15 cellular contexts compared by ENCODE assay signal in the genomic region with DNA sequence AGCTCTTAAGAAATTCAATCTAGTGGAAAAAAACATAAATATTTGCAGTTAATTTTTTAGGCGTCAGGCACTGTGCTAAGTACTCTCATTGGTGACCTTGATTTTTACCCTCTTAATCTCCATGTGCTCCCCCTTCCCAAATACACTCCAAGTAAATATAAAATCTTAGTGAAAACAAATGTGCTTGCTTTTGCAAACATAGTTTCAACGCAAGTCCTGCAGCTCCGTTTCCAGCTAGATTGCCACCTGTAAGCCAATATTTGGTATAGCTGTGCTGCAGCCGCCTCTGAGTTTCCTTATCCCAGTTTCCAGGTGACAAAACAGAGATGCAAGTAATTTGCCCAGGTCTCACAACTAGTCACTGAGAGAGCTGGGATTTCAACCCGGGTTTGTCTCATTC. TPM values are rescaled to one million over a fixed set of nuclear protein-coding genes. Genes with fewer than 3 reads are reported as not detected.
DNase-seq lines count a peak whose midpoint lies in the region; ATAC-seq and TF ChIP-seq lines count a peak whose summit lies in the region.
"Had no signal": no experiment of that assay in that cellular context is flagged by ENCODE, and none has a peak within 500 bp of the region (broad histone marks: within the 10 kb centered on the region; RNA-seq: fewer than 3 reads in every experiment).

No MANE protein-coding gene starts in this region.

- H4K20me1 ChIP-seq in neural progenitor cell (ENCODE audit: low read depth), result peaks cover 9% of the 10 kb centered on the region
- H4K20me1 ChIP-seq in smooth muscle cell (ENCODE audit: low read depth), result peaks cover 18% of the 10 kb centered on the region

- TF ChIP-seq CTCF in neural progenitor cell (IDR thresholded peaks at IDR 0.05) (no peak), smooth muscle cell (IDR thresholded peaks at IDR 0.05; ENCODE audit: borderline replicate concordance, insufficient read depth, poor library complexity, severe bottlenecking) (no peak), left ventricle myocardium inferior (IDR thresholded peaks at IDR 0.05; ENCODE audit: borderline replicate concordance) (no peak)

- H3K4me1 ChIP-seq in neural progenitor cell (peaks cover 9% of the 10 kb centered on the region), smooth muscle cell (ENCODE audit: low read depth) (peaks cover 11% of the 10 kb centered on the region), left ventricle myocardium inferior (peaks cover 37% of the 10 kb centered on the region)

- H3K9ac ChIP-seq in neural progenitor cell, result no peak overlapping the region
- no peak overlapping the region for H3K9ac ChIP-seq in smooth muscle cell (ENCODE audit: low read depth)
- H3K9ac ChIP-seq: SK-N-SH had no signal

- H3K4me3 ChIP-seq in neural progenitor cell (no peak overlapping the region), smooth muscle cell (no peak overlapping the region), left ventricle myocardium inferior (no peak overlapping the region)
- H3K4me3 ChIP-seq: left lung had no signal

- no peak for ATAC-seq in T-helper 17 cell
- ATAC-seq in central memory CD8-positive, alpha-beta T cell (replicated peaks; ENCODE audit: extremely low read depth, poor library complexity, severe bottlenecking), result no peak
- ATAC-seq: left lung, right cardiac atrium had no signal

- H3K9me3 ChIP-seq in T-helper 17 cell (ENCODE audit: control insufficient read depth, low read length, poor library complexity, severe bottlenecking), result no peaks in the 10 kb centered on the region
- H3K9me3 ChIP-seq in neural progenitor cell (ENCODE audit: low read depth), result no peaks in the 10 kb centered on the region
- H3K9me3 ChIP-seq in smooth muscle cell (replicated peaks; ENCODE audit: low read depth), result no peaks in the 10 kb centered on the region
- no peaks in the 10 kb centered on the region for H3K9me3 ChIP-seq in left ventricle myocardium inferior (replicated peaks)
- H3K9me3 ChIP-seq: left lung, SK-N-SH had no signal

- no peak for DNase-seq in activated CD4-positive, alpha-beta T cell treated with anti-CD3 and anti-CD28 coated beads, Interleukin-2, amount 10 ng/mL, durations not matched to agents 7 days and 5 days
- no peak for DNase-seq in activated CD4-positive, alpha-beta T cell treated with anti-CD3 and anti-CD28 coated beads, Interleukin-2, amount 50 U/mL, for 48 hours
- DNase-seq in T-helper 17 cell (no peak), neural progenitor cell (ENCODE audit: low spot score) (no peak), SIG-M5 (lab: John Stamatoyannopoulos, UW) (no peak), smooth muscle cell (lab: John Stamatoyannopoulos, UW; ENCODE audit: unreplicated experiment) (no peak), left ventricle myocardium inferior (no peak)
- DNase-seq in central memory CD8-positive, alpha-beta T cell (ENCODE audit: low spot score in 2 of 2), result no peak
- DNase-seq: left lung; NCI-H1436 treated with DMSO at 0.1 percent for 48 hours; NCI-H345; OCI-M1; right cardiac atrium; SK-N-SH; stimulated activated CD4-positive, alpha-beta T cell treated with anti-CD3 and anti-CD28 coated beads, Interleukin-2, amount 100 ng/mL, for 24 hours had no signal

- H3K79me2 ChIP-seq in neural progenitor cell (ENCODE audit: low read depth), result peaks cover 27% of the 10 kb centered on the region
- peaks cover 23% of the 10 kb centered on the region for H3K79me2 ChIP-seq in smooth muscle cell (ENCODE audit: low read depth)

- H3K4me3 Mint-ChIP-seq in activated CD4-positive, alpha-beta T cell treated with anti-CD3 and anti-CD28 coated beads, Interleukin-2, amount 10 ng/mL, durations not matched to agents 7 days and 5 days, result peak overlapping the region; percentile 51
- peak overlapping the region; percentile 53 for H3K4me3 Mint-ChIP-seq in T-helper 17 cell
- H3K4me3 Mint-ChIP-seq in central memory CD8-positive, alpha-beta T cell, result peak overlapping the region; percentile 20
- H3K4me3 Mint-ChIP-seq in neural progenitor cell, result peak overlapping the region; percentile 77

- H3K27ac Mint-ChIP-seq in activated CD4-positive, alpha-beta T cell treated with anti-CD3 and anti-CD28 coated beads, Interleukin-2, amount 10 ng/mL, durations not matched to agents 7 days and 5 days, result peak overlapping the region; percentile 63
- H3K27ac Mint-ChIP-seq in T-helper 17 cell (peak overlapping the region; percentile 57), neural progenitor cell (no peak overlapping the region)
- H3K27ac Mint-ChIP-seq in central memory CD8-positive, alpha-beta T cell (ENCODE audit: low read depth), result no peak overlapping the region

- no peak overlapping the region for H2AFZ ChIP-seq in neural progenitor cell (replicated peaks)
- no peak overlapping the region for H2AFZ ChIP-seq in smooth muscle cell (ENCODE audit: low read depth)

- H3K36me3 Mint-ChIP-seq in activated CD4-positive, alpha-beta T cell treated with anti-CD3 and anti-CD28 coated beads, Interleukin-2, amount 10 ng/mL, durations not matched to agents 7 days and 5 days (ENCODE audit: low read depth), result peaks cover 14% of the 10 kb centered on the region
- peaks cover 6% of the 10 kb centered on the region for H3K36me3 Mint-ChIP-seq in T-helper 17 cell (ENCODE audit: low read depth)
- H3K36me3 Mint-ChIP-seq in central memory CD8-positive, alpha-beta T cell (ENCODE audit: insufficient read depth), result peaks cover 17% of the 10 kb centered on the region
- H3K36me3 Mint-ChIP-seq in neural progenitor cell, result peaks cover 6% of the 10 kb centered on the region

- peaks cover 23% of the 10 kb centered on the region for H3K4me1 Mint-ChIP-seq in activated CD4-positive, alpha-beta T cell treated with anti-CD3 and anti-CD28 coated beads, Interleukin-2, amount 10 ng/mL, durations not matched to agents 7 days and 5 days
- H3K4me1 Mint-ChIP-seq in T-helper 17 cell, result peaks cover 13% of the 10 kb centered on the region
- H3K4me1 Mint-ChIP-seq in central memory CD8-positive, alpha-beta T cell, result peaks cover 23% of the 10 kb centered on the region
- peaks cover 10% of the 10 kb centered on the region for H3K4me1 Mint-ChIP-seq in neural progenitor cell

- WGBS in smooth muscle cell (ENCODE audit: low lambda C conversion rate), result 93% methylated on average over 5 of the region's 5 CpGs

- no peak overlapping the region for H3K27ac ChIP-seq in neural progenitor cell
- H3K27ac ChIP-seq in smooth muscle cell (ENCODE audit: low read depth), result no peak overlapping the region
- no peak overlapping the region for H3K27ac ChIP-seq in left ventricle myocardium inferior (replicated peaks)

- H3F3A ChIP-seq in neural progenitor cell (ENCODE audit: low read depth), result peaks cover 14% of the 10 kb centered on the region
- no peaks in the 10 kb centered on the region for H3F3A ChIP-seq in smooth muscle cell (ENCODE audit: low read depth)

- H3K27me3 Mint-ChIP-seq in activated CD4-positive, alpha-beta T cell treated with anti-CD3 and anti-CD28 coated beads, Interleukin-2, amount 10 ng/mL, durations not matched to agents 7 days and 5 days, result no peaks in the 10 kb centered on the region
- no peaks in the 10 kb centered on the region for H3K27me3 Mint-ChIP-seq in T-helper 17 cell
- no peaks in the 10 kb centered on the region for H3K27me3 Mint-ChIP-seq in central memory CD8-positive, alpha-beta T cell
- peaks cover 5% of the 10 kb centered on the region for H3K27me3 Mint-ChIP-seq in neural progenitor cell (ENCODE audit: insufficient read depth, low read depth)

- intact Hi-C loops in left ventricle myocardium inferior (cut with micrococcal nuclease), result no loop called here

- H3K36me3 ChIP-seq in neural progenitor cell (no peaks in the 10 kb centered on the region), smooth muscle cell (ENCODE audit: low read depth) (no peaks in the 10 kb centered on the region), left ventricle myocardium inferior (no peaks in the 10 kb centered on the region)
- H3K36me3 ChIP-seq: left lung had no signal

- H3K9me3 Mint-ChIP-seq in activated CD4-positive, alpha-beta T cell treated with anti-CD3 and anti-CD28 coated beads, Interleukin-2, amount 10 ng/mL, durations not matched to agents 7 days and 5 days, result no peaks in the 10 kb centered on the region
- H3K9me3 Mint-ChIP-seq in central memory CD8-positive, alpha-beta T cell, result no peaks in the 10 kb centered on the region
- no peaks in the 10 kb centered on the region for H3K9me3 Mint-ChIP-seq in neural progenitor cell

- POLR2A ChIA-PET in activated CD4-positive, alpha-beta T cell treated with anti-CD3 and anti-CD28 coated beads, Interleukin-2, amount 10 ng/mL, durations not matched to agents 7 days and 5 days (lab: Charles Lee), result no interaction called here

- no peak overlapping the region for H3K4me2 ChIP-seq in neural progenitor cell
- H3K4me2 ChIP-seq in smooth muscle cell, result no peak overlapping the region
- H3K4me2 ChIP-seq: SK-N-SH had no signal

- H3K27me3 ChIP-seq in neural progenitor cell (no peaks in the 10 kb centered on the region), smooth muscle cell (ENCODE audit: low read depth) (no peaks in the 10 kb centered on the region), left ventricle myocardium inferior (ENCODE audit: low read depth) (no peaks in the 10 kb centered on the region)

- CTCF ChIA-PET in activated CD4-positive, alpha-beta T cell treated with anti-CD3 and anti-CD28 coated beads, Interleukin-2, amount 10 ng/mL, durations not matched to agents 7 days and 5 days (lab: Charles Lee), result interaction anchor here (1.2 kb wide), 1 partner anchor 16 kb away, joined by 3 read pairs; no protein-coding TSS in a partner anchor

RNA-seq across cellular contexts. Expression of a gene that starts 1.9 kb away (rescaled TPM):
- total RNA-seq in activated CD4-positive, alpha-beta T cell treated with anti-CD3 and anti-CD28 coated beads, Interleukin-2, amount 10 ng/mL, durations not matched to agents 7 days and 5 days, result 10 to 100 TPM; 24.3 to 29.1 TPM
- 10 to 100 TPM; 20.6 to 29.4 TPM for total RNA-seq in T-helper 17 cell
- total RNA-seq in neural progenitor cell (ENCODE audit: low replicate concordance), result 20.0 and 22.0 TPM in 2 replicates
- total RNA-seq in smooth muscle cell, result 8.6 and 13.3 TPM in 2 replicates
- polyA plus RNA-seq in smooth muscle cell, result 4.4 and 6.6 TPM in 2 replicates
- total RNA-seq in left ventricle myocardium inferior, result 13.8 TPM

Comparison
In these comparisons a context has a peak if more than half of its experiments do, and no peak if none do; other contexts are left out.
1. H3K27ac Mint-ChIP-seq: peak in activated CD4-positive, alpha-beta T cell treated with anti-CD3 and anti-CD28 coated beads, Interleukin-2, amount 10 ng/mL, durations not matched to agents 7 days and 5 days (single experiment) and T-helper 17 cell (single experiment); none in central memory CD8-positive, alpha-beta T cell (single experiment) and neural progenitor cell (single experiment).
2. H3K4me3 Mint-ChIP-seq: peak in every context shown above with its lines; median percentile 77 in neural progenitor cell; 53 in T-helper 17 cell; 51 in activated CD4-positive, alpha-beta T cell treated with anti-CD3 and anti-CD28 coated beads, Interleukin-2, amount 10 ng/mL, durations not matched to agents 7 days and 5 days; 20 in central memory CD8-positive, alpha-beta T cell.